ENCODE assay signal across 21 cellular contexts in the genomic region with DNA sequence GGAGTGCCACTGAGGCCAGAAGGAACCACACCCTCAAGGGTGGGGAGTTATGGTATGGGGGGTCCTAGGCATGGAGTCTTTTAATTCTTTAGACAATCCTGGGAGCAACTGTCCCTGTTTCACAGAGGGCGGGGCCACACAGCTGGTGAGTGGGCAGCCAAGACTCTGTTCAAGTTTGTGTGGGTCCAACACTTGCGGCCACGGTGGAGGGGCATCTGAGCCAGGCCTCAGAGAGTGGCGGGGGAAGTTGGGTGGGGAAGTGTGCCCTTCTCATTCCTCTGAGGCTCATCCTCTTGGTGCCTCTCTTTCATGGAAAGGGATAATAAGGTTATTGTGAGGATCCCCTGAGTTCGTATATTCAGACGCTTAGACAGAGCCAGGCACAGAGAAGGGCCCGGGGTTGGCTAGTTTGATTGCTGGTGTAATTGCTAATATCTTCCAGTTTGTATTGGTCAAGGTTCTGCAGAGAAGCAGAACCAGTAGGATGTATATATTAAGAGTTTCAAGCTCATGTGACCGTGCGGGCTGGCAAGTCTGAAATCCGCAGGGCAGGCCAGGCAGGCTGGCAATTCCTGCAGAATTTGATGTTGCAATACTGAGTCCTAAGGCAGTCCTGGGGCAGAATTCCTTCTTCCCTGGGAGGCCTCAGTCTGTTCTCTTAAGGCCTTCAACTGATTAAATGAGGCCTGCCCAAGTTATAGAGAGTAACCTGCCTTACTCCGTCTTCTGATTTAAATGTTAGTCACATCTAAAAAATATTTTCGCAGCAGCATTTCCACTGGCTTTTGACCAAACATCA.
DNase-seq lines count a peak whose midpoint lies in the region; ATAC-seq lines count a peak whose summit lies in the region.
"Had no signal": no experiment of that assay in that cellular context is flagged by ENCODE, and none has a peak within 500 bp of the region (broad histone marks: within the 10 kb centered on the region; RNA-seq: fewer than 3 reads in every experiment).

No MANE protein-coding gene starts in this region.

- H3K9me3 ChIP-seq in adipocyte (ENCODE audit: control insufficient read depth, low read length), result no peaks in the 10 kb centered on the region
- H3K9me3 ChIP-seq: A549, BE2C, HAP-1, upper lobe of left lung had no signal

- ATAC-seq in GM21447 (IDR thresholded peaks at IDR 0.05; ENCODE audit: unreplicated experiment), result no peak
- ATAC-seq in HG02885 (IDR thresholded peaks at IDR 0.05; ENCODE audit: poor library complexity, unreplicated experiment), result no peak
- no peak for ATAC-seq in GM18907 (IDR thresholded peaks at IDR 0.05; ENCODE audit: unreplicated experiment)
- ATAC-seq: A549; activated naive CD4-positive, alpha-beta T cell treated with anti-CD3 and anti-CD28 coated beads, Interleukin-2, amount 50 U/mL, for 72 hours; left ventricle myocardium superior; SK-N-SH treated with all-trans-retinoic acid at 6 μM for 48 hours had no signal

- peaks cover 32% of the 10 kb centered on the region for H3K36me3 ChIP-seq in adipocyte (ENCODE audit: control insufficient read depth, insufficient read depth, low read length, severe bottlenecking)
- H3K36me3 ChIP-seq: BE2C, HAP-1 had no signal

- peaks cover 38% of the 10 kb centered on the region for H3K4me1 ChIP-seq in adipocyte (ENCODE audit: control insufficient read depth, insufficient read depth, low read length)
- H3K4me1 ChIP-seq: A549, HAP-1 had no signal

- no peaks in the 10 kb centered on the region for H3K27me3 ChIP-seq in adipocyte (replicated peaks; ENCODE audit: control insufficient read depth, insufficient read depth, low read length)
- H3K27me3 ChIP-seq: BE2C, upper lobe of left lung had no signal

- no peak overlapping the region for H3K9ac ChIP-seq in adipocyte (ENCODE audit: low read length)

- no peak overlapping the region for H3K4me3 ChIP-seq in adipocyte (ENCODE audit: low read length)
- H3K4me3 ChIP-seq: A549, HAP-1, upper lobe of left lung had no signal

- DNase-seq in EH (ENCODE audit: low read depth) (peak; percentile 18), adipocyte (ENCODE audit: low read depth) (peak; percentile 68), islet precursor cell (peak; percentile 58), pons (ENCODE audit: low spot score) (peak; percentile 28), NCI-H226 (no peak)
- DNase-seq: BE2C, DMS79, hypothalamus, left ventricle myocardium superior, NCI-H1092, NCI-H2029 treated with DMSO at 0.1 percent for 48 hours, NCI-H345, NCI-H774 had no signal
